In genomic region chr16:81367821-81368220, GRCh38 we compare ENCODE assay signal across 14 cellular contexts.
"Had no signal": no experiment of that assay in that cellular context is flagged by ENCODE, and none has a peak within 500 bp of the region (broad histone marks: within the 10 kb centered on the region; RNA-seq: fewer than 3 reads in every experiment).

No MANE protein-coding gene starts in this region.

- H3K4me3 ChIP-seq: mucosa of descending colon, skin epidermis, stomach, thyroid gland, upper lobe of left lung, uterus had no signal

- DNase-seq: erythroblast; immature natural killer cell; left ventricle myocardium superior; mammary epithelial cell; mucosa of descending colon; natural killer cell; stimulated activated CD4-positive, alpha-beta T cell treated with anti-CD3 and anti-CD28 coated beads, Interleukin-12 subunit alpha, Interleukin-12 subunit beta, amount 100 ng/mL, for 4 hours; stimulated activated naive CD4-positive, alpha-beta T cell; stomach; thyroid gland; upper lobe of left lung; uterus had no signal

- H3K36me3 ChIP-seq: uterus had no signal

- ATAC-seq: left ventricle myocardium superior, mucosa of descending colon, natural killer cell, sciatic nerve had no signal

- H3K9me3 ChIP-seq: mucosa of descending colon, stomach, thyroid gland, upper lobe of left lung, uterus had no signal

- H3K27me3 ChIP-seq: stomach, thyroid gland, upper lobe of left lung, uterus had no signal

- H3K4me1 ChIP-seq: thyroid gland, upper lobe of left lung, uterus had no signal
